In genomic region chr10:60203993-60204618, GRCh38 we compare ENCODE assay signal across 9 cellular contexts.
DNase-seq lines count a peak whose midpoint lies in the region; ATAC-seq, FAIRE-seq and TF ChIP-seq lines count a peak whose summit lies in the region.
"Had no signal": no experiment of that assay in that cellular context is flagged by ENCODE, and none has a peak within 500 bp of the region (broad histone marks: within the 10 kb centered on the region; RNA-seq: fewer than 3 reads in every experiment).

No MANE protein-coding gene starts in this region.

- peak; percentile 75 for TF ChIP-seq CTCF in parathyroid adenoma (IDR thresholded peaks at IDR 0.05)

- H3K9ac ChIP-seq in parathyroid adenoma = no peak overlapping the region

- ATAC-seq in GM18858 (IDR thresholded peaks at IDR 0.05; ENCODE audit: unreplicated experiment) = no peak

- no peaks in the 10 kb centered on the region for H3K9me3 ChIP-seq in parathyroid adenoma (ENCODE audit: control insufficient read depth, low read length)

- no peaks in the 10 kb centered on the region for H3K36me3 ChIP-seq in parathyroid adenoma (ENCODE audit: control insufficient read depth, insufficient read depth, low read length)

- peaks cover 18% of the 10 kb centered on the region for H3K4me1 ChIP-seq in parathyroid adenoma

- H2AFZ ChIP-seq in parathyroid adenoma = no peak overlapping the region

- peak; percentile 72 for FAIRE-seq in endometrium (lab: Jason Lieb, UNC)

- no peak overlapping the region for H3K4me3 ChIP-seq in parathyroid adenoma (ENCODE audit: low read depth, low read length)

- DNase-seq in NCI-H345 (lab: John Stamatoyannopoulos, UW) = peak; percentile 2
- no peak for DNase-seq in NCI-H345 treated with DMSO at 0.1 percent for 48 hours (lab: John Stamatoyannopoulos, UW; ENCODE audit: unreplicated experiment)
- peak; percentile 4 for DNase-seq in NCI-H774 (lab: John Stamatoyannopoulos, UW)
- DNase-seq in activated CD4-positive, alpha-beta T cell treated with anti-CD3 and anti-CD28 coated beads for 48 hours = no peak
- no peak for DNase-seq in activated CD4-positive, CD25-positive, alpha-beta regulatory T cell (lab: John Stamatoyannopoulos, UW)
- DNase-seq: CD4-positive, CD25-positive, alpha-beta regulatory T cell had no signal

- no peaks in the 10 kb centered on the region for H3K27me3 ChIP-seq in parathyroid adenoma (ENCODE audit: control insufficient read depth, insufficient read depth, low read length)

- peaks cover 11% of the 10 kb centered on the region for H3K79me2 ChIP-seq in parathyroid adenoma

- no peak overlapping the region for H3K27ac ChIP-seq in parathyroid adenoma

- no peak overlapping the region for H3K4me2 ChIP-seq in parathyroid adenoma (ENCODE audit: low read length)

Comparison
In these comparisons a context has a peak if more than half of its experiments do, and no peak if none do; other contexts are left out.
1. DNase-seq: peak in NCI-H345 (single experiment) and NCI-H774 (single experiment); none in NCI-H345 treated with DMSO at 0.1 percent for 48 hours (single experiment), activated CD4-positive, alpha-beta T cell treated with anti-CD3 and anti-CD28 coated beads for 48 hours (single experiment) and activated CD4-positive, CD25-positive, alpha-beta regulatory T cell (0 of 4).